ENCODE assay signal across 1 cellular context in genomic region chr7:144834516-144835165, GRCh38.
TF ChIP-seq lines count a peak whose summit lies in the region.

No MANE protein-coding gene starts in this region.

TF ChIP-seq in K562, 482 proteins besides CTCF, POLR2A, EP300 and RAD21 (continued from another document):
- TF ChIP-seq E2F3 (CRISPR knock-in tag; IDR thresholded peaks at IDR 0.05) (0 out of 2 replicates have a peak, but pooled peaks have one; percentile 20), DIDO1 (tag; IDR thresholded peaks at IDR 0.05; ENCODE audit: low read depth) (no peak), CBX5 (IDR thresholded peaks at IDR 0.05; ENCODE audit: borderline replicate concordance, low read depth) (0 out of 2 replicates have a peak, but pooled peaks have one; percentile 23)
- TF ChIP-seq, protein P1, sequence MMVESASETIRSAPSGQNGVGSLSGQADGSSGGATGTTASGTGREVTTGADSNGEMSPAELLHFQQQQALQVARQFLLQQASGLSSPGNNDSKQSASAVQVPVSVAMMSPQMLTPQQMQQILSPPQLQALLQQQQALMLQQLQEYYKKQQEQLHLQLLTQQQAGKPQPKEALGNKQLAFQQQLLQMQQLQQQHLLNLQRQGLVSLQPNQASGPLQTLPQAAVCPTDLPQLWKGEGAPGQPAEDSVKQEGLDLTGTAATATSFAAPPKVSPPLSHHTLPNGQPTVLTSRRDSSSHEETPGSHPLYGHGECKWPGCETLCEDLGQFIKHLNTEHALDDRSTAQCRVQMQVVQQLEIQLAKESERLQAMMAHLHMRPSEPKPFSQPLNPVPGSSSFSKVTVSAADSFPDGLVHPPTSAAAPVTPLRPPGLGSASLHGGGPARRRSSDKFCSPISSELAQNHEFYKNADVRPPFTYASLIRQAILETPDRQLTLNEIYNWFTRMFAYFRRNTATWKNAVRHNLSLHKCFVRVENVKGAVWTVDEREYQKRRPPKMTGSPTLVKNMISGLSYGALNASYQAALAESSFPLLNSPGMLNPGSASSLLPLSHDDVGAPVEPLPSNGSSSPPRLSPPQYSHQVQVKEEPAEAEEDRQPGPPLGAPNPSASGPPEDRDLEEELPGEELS (CRISPR knock-in tag; IDR thresholded peaks at IDR 0.05; ENCODE audit: borderline replicate concordance): no peak
